24 cellular contexts compared by ENCODE assay signal in genomic region chr6:35903679-35904078, GRCh38.
"Had no signal": no experiment of that assay in that cellular context is flagged by ENCODE, and none has a peak within 500 bp of the region (broad histone marks: within the 10 kb centered on the region; RNA-seq: fewer than 3 reads in every experiment).

No MANE protein-coding gene starts in this region.

- H3K9me3 ChIP-seq: colonic mucosa, gastrocnemius medialis had no signal

- H3K27ac ChIP-seq: colonic mucosa, epithelial cell of prostate, esophagus squamous epithelium, gastrocnemius medialis, heart right ventricle, left ventricle myocardium inferior, lower lobe of right lung had no signal

- H3K4me3 ChIP-seq: colonic mucosa, esophagus squamous epithelium, gastrocnemius medialis, heart right ventricle, left ventricle myocardium inferior, lower lobe of right lung, mucosa of descending colon had no signal

- H3K27me3 ChIP-seq: colonic mucosa, esophagus squamous epithelium, gastrocnemius medialis, heart right ventricle had no signal

- ATAC-seq: effector memory CD8-positive, alpha-beta T cell; esophagus mucosa; gastrocnemius medialis; heart right ventricle; left cardiac atrium; lower lobe of right lung; mucosa of descending colon had no signal

- H3K4me1 ChIP-seq: colonic mucosa, esophagus squamous epithelium, heart right ventricle, left ventricle myocardium inferior, lower lobe of right lung had no signal

- FAIRE-seq: endometrium, islet of Langerhans, keratinocyte had no signal

- DNase-seq: colonic mucosa; cortex of kidney; effector CD8-positive, alpha-beta T cell; effector memory CD8-positive, alpha-beta T cell; endodermal cell; erythroblast; esophagus squamous epithelium; foreskin fibroblast; foreskin melanocyte; gastrocnemius medialis; glutamatergic neuron; head of caudate nucleus; heart right ventricle; hippocampal formation; left cardiac atrium; left ventricle myocardium inferior; lower lobe of right lung; mesenchymal stem cell; mucosa of descending colon had no signal
